In genomic region chr7:107956950-107957349, GRCh38 we compare ENCODE assay signal across 1 cellular context. TPM values are rescaled to one million over a fixed set of nuclear protein-coding genes. Genes with fewer than 3 reads are reported as not detected.
"Had no signal": no experiment of that assay in that cellular context is flagged by ENCODE, and none has a peak within 500 bp of the region (broad histone marks: within the 10 kb centered on the region; RNA-seq: fewer than 3 reads in every experiment).

No MANE protein-coding gene starts in this region.

RNA-seq across cellular contexts. Expression of gene LAMB1, which starts 46.0 kb away (rescaled TPM):
- total RNA-seq: natural killer cell had no signal
